18 cellular contexts compared by ENCODE assay signal in genomic region chr15:28033443-28033842, GRCh38.
DNase-seq lines count a peak whose midpoint lies in the region; ATAC-seq, FAIRE-seq and TF ChIP-seq lines count a peak whose summit lies in the region.
"Had no signal": no experiment of that assay in that cellular context is flagged by ENCODE, and none has a peak within 500 bp of the region (broad histone marks: within the 10 kb centered on the region; RNA-seq: fewer than 3 reads in every experiment).

No MANE protein-coding gene starts in this region.

- intact Hi-C loops in esophagus muscularis mucosa (cut with DNase I): no loop called here
- intact Hi-C loops in HepG2 (cut with micrococcal nuclease; ENCODE audit: unreplicated experiment): no loop called here
- intact Hi-C loops in body of pancreas (cut with DNase I): no loop called here
- intact Hi-C loops in thyroid gland (cut with DNase I): no loop called here
- intact Hi-C loops in left cardiac atrium (cut with DNase I): no loop called here

- H3K9me2 ChIP-seq in GM23338 (ENCODE audit: insufficient read depth): no peaks in the 10 kb centered on the region

- 66% methylated on average over 3 of the region's 3 CpGs for WGBS in esophagus muscularis mucosa
- 40% methylated on average over 3 of the region's 3 CpGs for WGBS in HepG2 (ENCODE audit: low lambda C conversion rate)
- WGBS in body of pancreas, 2 donors: 49 to 63% methylated on average over 3 of the region's 3 CpGs
- 74 to 75% methylated on average over 3 of the region's 3 CpGs for WGBS in thyroid gland, 2 donors

- H3K4me1 Mint-ChIP-seq in GM23338: no peaks in the 10 kb centered on the region
- H3K4me1 Mint-ChIP-seq in HFFc6 (ENCODE audit: low read depth): no peaks in the 10 kb centered on the region

- H3K27ac ChIP-seq in GM23338 (ENCODE audit: low read depth) (no peak overlapping the region), RWPE2 (ENCODE audit: poor library complexity, severe bottlenecking) (no peak overlapping the region), esophagus muscularis mucosa (replicated peaks in 1 of 4) (no peak overlapping the region), HepG2 (ENCODE audit: extremely low read length, insufficient read depth, low read length) (no peak overlapping the region), body of pancreas (no peak overlapping the region), thyroid gland (no peak overlapping the region)
- H3K27ac ChIP-seq: 22Rv1, A549, C4-2B had no signal

- BruUV-seq in HepG2 (replicated peaks; lab: Mats Ljungman, UMichigan): no TSS peak

- ATAC-seq in GM23338 (peak; percentile 29; the same call in 1 of the 3 replicates), RWPE2 (ENCODE audit: low read depth) (0 out of 3 replicates have a peak, but pooled peaks have one; percentile 31), HepG2 (0 out of 3 replicates have a peak, but pooled peaks have one; percentile 26), body of pancreas (no peak), left cardiac atrium (no peak)
- ATAC-seq: HCT116 had no signal

- H3K4me1 ChIP-seq in GM23338 (ENCODE audit: insufficient read depth): no peaks in the 10 kb centered on the region
- no peaks in the 10 kb centered on the region for H3K4me1 ChIP-seq in RWPE2 (ENCODE audit: insufficient read depth, poor library complexity, severe bottlenecking)
- no peaks in the 10 kb centered on the region for H3K4me1 ChIP-seq in esophagus muscularis mucosa
- H3K4me1 ChIP-seq in HepG2 (ENCODE audit: insufficient read depth, low read length): peaks cover 15% of the 10 kb centered on the region
- H3K4me1 ChIP-seq in body of pancreas: no peaks in the 10 kb centered on the region
- H3K4me1 ChIP-seq in thyroid gland: no peaks in the 10 kb centered on the region
- H3K4me1 ChIP-seq: A549 had no signal

- no peak overlapping the region for H3K4me2 ChIP-seq in GM23338
- no peak overlapping the region for H3K4me2 ChIP-seq in HepG2 (ENCODE audit: low read depth, low read length)
- H3K4me2 ChIP-seq: A549 had no signal

- no peak overlapping the region for H3K9ac ChIP-seq in HepG2 (ENCODE audit: insufficient read depth, low read depth, low read length)

- H3K9me3 ChIP-seq in RWPE2 (ENCODE audit: severe bottlenecking): no peaks in the 10 kb centered on the region
- H3K9me3 ChIP-seq in esophagus muscularis mucosa: no peaks in the 10 kb centered on the region
- no peaks in the 10 kb centered on the region for H3K9me3 ChIP-seq in HepG2 (ENCODE audit: low read length)
- no peaks in the 10 kb centered on the region for H3K9me3 ChIP-seq in body of pancreas
- no peaks in the 10 kb centered on the region for H3K9me3 ChIP-seq in thyroid gland
- H3K9me3 ChIP-seq: A549, Caco-2 had no signal

- H2AFZ ChIP-seq in GM23338 (no peak overlapping the region), HepG2 (ENCODE audit: low read length) (no peak overlapping the region)

- TF ChIP-seq EP300 in esophagus muscularis mucosa (IDR thresholded peaks at IDR 0.05) (no peak), HepG2 (IDR thresholded peaks at IDR 0.05; ENCODE audit: low read depth in 2 of 2, low read length in 2 of 2) (no peak), HepG2 (CRISPR knock-in tag; IDR thresholded peaks at IDR 0.05; ENCODE audit: borderline replicate concordance) (no peak)

- DNase-seq in GM23338 (ENCODE audit: low spot score) (peak; percentile 18), RWPE2 (ENCODE audit: low spot score) (no peak), esophagus muscularis mucosa (ENCODE audit: extremely low spot score) (peak; percentile 19), HepG2 (ENCODE audit: low spot score) (no peak), body of pancreas (no peak), thyroid gland (no peak), left cardiac atrium (no peak), HFFc6 (no peak)
- DNase-seq: AML-193; Caco-2; CD4-positive, alpha-beta T cell; DMS153; DMS79; GF-D8 had no signal

- H3K9me3 Mint-ChIP-seq in GM23338 (no peaks in the 10 kb centered on the region; the same call in 2 of the 3 replicates), HFFc6 (peaks cover 26% of the 10 kb centered on the region)
- H3K9me3 Mint-ChIP-seq: CD4-positive, alpha-beta T cell had no signal

- no peak for TF ChIP-seq POLR2A in esophagus muscularis mucosa (IDR thresholded peaks at IDR 0.05; ENCODE audit: low read depth)
- no peak for TF ChIP-seq POLR2A in HepG2 (IDR thresholded peaks at IDR 0.05; ENCODE audit: insufficient read depth in 1 of 2, low read depth in 2 of 2, low read length in 2 of 2)
- TF ChIP-seq POLR2A in body of pancreas (IDR thresholded peaks at IDR 0.05): no peak
- no peak for TF ChIP-seq POLR2A in thyroid gland (IDR thresholded peaks at IDR 0.05)

- no peaks in the 10 kb centered on the region for H3K36me3 ChIP-seq in GM23338 (ENCODE audit: insufficient read depth)
- H3K36me3 ChIP-seq in RWPE2 (ENCODE audit: low read depth): no peaks in the 10 kb centered on the region
- no peaks in the 10 kb centered on the region for H3K36me3 ChIP-seq in esophagus muscularis mucosa
- H3K36me3 ChIP-seq in HepG2 (replicated peaks in 1 of 2; ENCODE audit: control insufficient read depth in 1 of 2, insufficient read depth in 2 of 2, low read length in 2 of 2): no peaks in the 10 kb centered on the region
- no peaks in the 10 kb centered on the region for H3K36me3 ChIP-seq in body of pancreas (replicated peaks in 1 of 2; ENCODE audit: insufficient read depth in 1 of 2, low read depth in 2 of 2)
- H3K36me3 ChIP-seq in thyroid gland: no peaks in the 10 kb centered on the region

- H3K27me3 ChIP-seq in GM23338 (ENCODE audit: insufficient read depth) (no peaks in the 10 kb centered on the region), RWPE2 (ENCODE audit: insufficient read depth, poor library complexity, severe bottlenecking) (peaks cover 9% of the 10 kb centered on the region), esophagus muscularis mucosa (no peaks in the 10 kb centered on the region), HepG2 (ENCODE audit: control insufficient read depth in 1 of 2, insufficient read depth in 2 of 2, low read length in 2 of 2) (no peaks in the 10 kb centered on the region; a peak in 1 of 5 replicates), body of pancreas (no peaks in the 10 kb centered on the region), thyroid gland (no peaks in the 10 kb centered on the region)

- in situ Hi-C loops in HepG2 (cut with HindIII; ENCODE audit: extremely low pct_ligation_motif_present, low pct_unique_long_range_greater_than_20kb): no loop called here

- H4K20me1 ChIP-seq in GM23338 (replicated peaks; ENCODE audit: insufficient read depth) (no peaks in the 10 kb centered on the region), HepG2 (ENCODE audit: insufficient read depth, low read length) (no peaks in the 10 kb centered on the region)

- CTCF ChIA-PET in HepG2 (lab: Yijun Ruan, JAX; ENCODE audit: low intra/inter-chr PET ratio, low total read pairs): no interaction called here

- H3K4me3 Mint-ChIP-seq in GM23338: no peak overlapping the region
- H3K4me3 Mint-ChIP-seq in HFFc6: no peak overlapping the region
- H3K4me3 Mint-ChIP-seq: CD4-positive, alpha-beta T cell had no signal

- H3K79me2 ChIP-seq in GM23338 (replicated peaks; ENCODE audit: insufficient read depth) (no peaks in the 10 kb centered on the region), HepG2 (ENCODE audit: insufficient read depth, low read length) (no peaks in the 10 kb centered on the region)

- H3F3A ChIP-seq in GM23338 (replicated peaks; ENCODE audit: low read depth): no peaks in the 10 kb centered on the region

- FAIRE-seq in HepG2 (lab: Jason Lieb, UNC): no peak
- FAIRE-seq: A549 had no signal

- no peaks in the 10 kb centered on the region for H3K36me3 Mint-ChIP-seq in GM23338 (ENCODE audit: low read depth)
- no peaks in the 10 kb centered on the region for H3K36me3 Mint-ChIP-seq in HFFc6 (ENCODE audit: low read depth)

- no peak for TF ChIP-seq RAD21 in HepG2 (CRISPR knock-in tag; IDR thresholded peaks at IDR 0.05)

- H3K27me3 Mint-ChIP-seq in GM23338 (ENCODE audit: insufficient read depth, low read depth, poor library complexity) (peaks cover 3% of the 10 kb centered on the region), HFFc6 (ENCODE audit: insufficient read depth) (no peaks in the 10 kb centered on the region; the same call in 1 of the 2 replicates)

- TF ChIP-seq CTCF in GM23338 (conservative IDR thresholded peaks at IDR 0.05; ENCODE audit: low read depth in 2 of 2) (peak; percentile 16 to 41; a peak in 2 of 4 replicates), RWPE2 (IDR thresholded peaks at IDR 0.05; ENCODE audit: poor library complexity, severe bottlenecking) (no peak), esophagus muscularis mucosa (IDR thresholded peaks at IDR 0.05) (no peak), HepG2 (CRISPR knock-in tag; IDR thresholded peaks at IDR 0.05) (no peak), body of pancreas (IDR thresholded peaks at IDR 0.05) (no peak), thyroid gland (IDR thresholded peaks at IDR 0.05) (no peak), HFFc6 (IDR thresholded peaks at IDR 0.05) (no peak)

- H3K4me3 ChIP-seq in GM23338 (no peak overlapping the region), RWPE2 (ENCODE audit: severe bottlenecking) (no peak overlapping the region), esophagus muscularis mucosa (no peak overlapping the region), HepG2 (replicated peaks in 1 of 3; ENCODE audit: insufficient read depth in 1 of 3, low read depth in 2 of 3, low read length in 3 of 3) (no peak overlapping the region), body of pancreas (no peak overlapping the region), thyroid gland (replicated peaks in 1 of 3) (no peak overlapping the region)
- H3K4me3 ChIP-seq: A549 had no signal

- POLR2A ChIA-PET in HepG2 (lab: Yijun Ruan, JAX): no interaction called here

- H3K27ac Mint-ChIP-seq in GM23338 (no peak overlapping the region), HFFc6 (no peak overlapping the region)
- H3K27ac Mint-ChIP-seq: CD4-positive, alpha-beta T cell had no signal

TF ChIP-seq in GM23338, 12 proteins besides CTCF, POLR2A, EP300 and RAD21 (continues in another document):
- TF ChIP-seq ZNF114 (CRISPR knock-in tag; IDR thresholded peaks at IDR 0.05): no peak
- no peak for TF ChIP-seq NANOG (IDR thresholded peaks at IDR 0.05; ENCODE audit: borderline replicate concordance)
- no peak for TF ChIP-seq EZH2 (IDR thresholded peaks at IDR 0.05; ENCODE audit: low read depth, unreplicated experiment)
- TF ChIP-seq EZH2phosphoT487 (IDR thresholded peaks at IDR 0.05; ENCODE audit: unreplicated experiment): no peak

TF ChIP-seq in HepG2, 621 proteins besides CTCF, POLR2A, EP300 and RAD21:
- TF ChIP-seq MZF1 (CRISPR knock-in tag; IDR thresholded peaks at IDR 0.05; ENCODE audit: borderline replicate concordance) (no peak), ZNF546 (CRISPR knock-in tag; conservative IDR thresholded peaks at IDR 0.05) (no peak), ZNF724P (CRISPR knock-in tag; IDR thresholded peaks at IDR 0.05; ENCODE audit: borderline replicate concordance) (no peak), GLI4 (CRISPR knock-in tag; IDR thresholded peaks at IDR 0.05; ENCODE audit: borderline replicate concordance) (no peak)

Comparison
In these comparisons a context has a peak if more than half of its experiments do, and no peak if none do; other contexts are left out.
1. ATAC-seq: peak in GM23338 (single experiment), RWPE2 (single experiment) and HepG2 (single experiment); none in body of pancreas (single experiment) and left cardiac atrium (0 of 2).
2. DNase-seq: peak in GM23338 (single experiment) and esophagus muscularis mucosa (single experiment); none in RWPE2 (single experiment), HepG2 (single experiment), body of pancreas (0 of 4), thyroid gland (0 of 2), left cardiac atrium (single experiment) and HFFc6 (single experiment).
3. CTCF ChIP-seq: peak in GM23338 (2 of 2); none in RWPE2 (single experiment), esophagus muscularis mucosa (0 of 3), HepG2 (single experiment), body of pancreas (0 of 7), thyroid gland (0 of 6) and HFFc6 (single experiment).